In the genomic region with DNA sequence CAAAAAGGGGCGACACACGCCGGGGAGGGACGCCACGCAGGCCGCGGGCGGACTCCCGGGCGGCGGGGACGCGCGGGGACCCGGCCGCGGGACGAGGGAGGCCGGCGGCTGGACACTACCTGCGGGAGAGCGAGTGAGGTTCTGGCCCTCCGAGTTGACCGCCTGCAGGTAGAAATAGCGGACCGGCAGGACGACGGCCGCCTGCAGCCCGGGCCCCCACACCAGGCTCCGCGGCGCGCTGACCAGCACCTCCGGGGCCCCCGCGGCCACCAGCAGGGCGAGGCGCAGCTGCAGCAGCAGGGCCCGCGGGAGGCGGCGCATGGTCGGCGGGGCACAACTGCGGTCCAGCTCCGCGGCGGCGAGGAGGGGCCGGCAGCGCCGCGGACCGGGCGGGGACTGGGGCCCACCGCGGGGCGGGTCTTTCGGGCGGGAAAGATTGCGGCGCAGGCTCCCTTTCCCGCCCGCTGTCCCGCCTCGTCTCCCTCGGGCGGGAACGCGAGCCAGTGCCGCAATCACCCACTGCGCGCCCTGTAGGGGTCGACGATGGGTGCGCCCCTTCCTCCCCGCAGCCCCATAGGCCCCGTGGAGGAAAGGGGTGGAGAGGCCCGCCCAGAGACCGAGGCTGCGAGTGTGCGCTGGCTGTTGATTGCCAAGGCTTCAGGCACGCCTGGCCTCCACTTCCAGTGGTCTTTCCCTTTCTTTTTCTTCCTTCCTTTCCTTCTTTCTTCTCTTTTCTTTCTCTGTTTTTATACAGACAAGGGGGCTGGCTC, we compare ENCODE assay signal across 8 cellular contexts. TPM values are rescaled to one million over a fixed set of nuclear protein-coding genes. Genes with fewer than 3 reads are reported as not detected.
DNase-seq lines count a peak whose midpoint lies in the region; ATAC-seq and TF ChIP-seq lines count a peak whose summit lies in the region.

A gene with protein sequence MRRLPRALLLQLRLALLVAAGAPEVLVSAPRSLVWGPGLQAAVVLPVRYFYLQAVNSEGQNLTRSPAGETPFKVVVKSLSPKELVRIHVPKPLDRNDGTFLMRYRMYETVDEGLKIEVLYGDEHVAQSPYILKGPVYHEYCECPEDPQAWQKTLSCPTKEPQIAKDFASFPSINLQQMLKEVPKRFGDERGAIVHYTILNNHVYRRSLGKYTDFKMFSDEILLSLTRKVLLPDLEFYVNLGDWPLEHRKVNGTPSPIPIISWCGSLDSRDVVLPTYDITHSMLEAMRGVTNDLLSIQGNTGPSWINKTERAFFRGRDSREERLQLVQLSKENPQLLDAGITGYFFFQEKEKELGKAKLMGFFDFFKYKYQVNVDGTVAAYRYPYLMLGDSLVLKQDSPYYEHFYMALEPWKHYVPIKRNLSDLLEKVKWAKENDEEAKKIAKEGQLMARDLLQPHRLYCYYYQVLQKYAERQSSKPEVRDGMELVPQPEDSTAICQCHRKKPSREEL (minus strand): TSS at position 339 of the 770 bp plus-strand sequence. CDS start 18 bp downstream, at position 321.

- TF ChIP-seq POLR2A in suprapubic skin (IDR thresholded peaks at IDR 0.05) = no peak

- ATAC-seq in GM19468 (IDR thresholded peaks at IDR 0.05; ENCODE audit: extremely low read depth, unreplicated experiment) (peak; percentile 40), RWPE2 (ENCODE audit: low read depth) (peak; percentile 37)

- H3K27me3 ChIP-seq in Caco-2 (replicated peaks; ENCODE audit: control insufficient read depth, insufficient read depth, low read length) = no peaks in the 10 kb centered on the region
- H3K27me3 ChIP-seq in RWPE2 (ENCODE audit: insufficient read depth, poor library complexity, severe bottlenecking) = no peaks in the 10 kb centered on the region
- H3K27me3 ChIP-seq in suprapubic skin = no peaks in the 10 kb centered on the region

- intact Hi-C loops in Caco-2 (cut with micrococcal nuclease; ENCODE audit: unreplicated experiment) = loop anchor here (2.0 to 5.0 kb wide), 3 partner anchors 74 to 181 kb away; no protein-coding TSS in a partner anchor

- H3K4me3 ChIP-seq in Caco-2 (ENCODE audit: low read depth, low read length) (peak within 1 kb of the TSS; percentile 74), RWPE2 (ENCODE audit: severe bottlenecking) (peak within 1 kb of the TSS; percentile 44), fibroblast of the aortic adventitia (ENCODE audit: low read depth, low read length) (peak within 1 kb of the TSS; percentile 68), suprapubic skin (peak within 1 kb of the TSS; percentile 66)

- H3K4me3 Mint-ChIP-seq in Caco-2 (ENCODE audit: unreplicated experiment) = peak within 1 kb of the TSS; percentile 92
- H3K4me3 Mint-ChIP-seq in nephron = peak within 1 kb of the TSS; percentile 91 to 97 (median 92)

- no peaks in the 10 kb centered on the region for H3K36me3 ChIP-seq in Caco-2 (ENCODE audit: control insufficient read depth, insufficient read depth, low read length)
- no peaks in the 10 kb centered on the region for H3K36me3 ChIP-seq in RWPE2 (ENCODE audit: low read depth)
- H3K36me3 ChIP-seq in suprapubic skin = no peaks in the 10 kb centered on the region

- H3K27ac Mint-ChIP-seq in Caco-2 (ENCODE audit: unreplicated experiment) = peak within 1 kb of the TSS; percentile 98
- peak within 1 kb of the TSS; percentile 98 to 99 (median 99) for H3K27ac Mint-ChIP-seq in nephron

- DNase-seq in Caco-2 = peak; percentile 87 to 93
- peak; percentile 47 for DNase-seq in HT-29 (ENCODE audit: low spot score)
- DNase-seq in RWPE2 (ENCODE audit: low spot score) = no peak
- DNase-seq in activated effector memory CD4-positive, alpha-beta T cell treated with anti-CD3 and anti-CD28 coated beads, Interleukin-2, amount 50 U/mL, for 16 hours = peak; percentile 79
- DNase-seq in fibroblast of the aortic adventitia (ENCODE audit: low read depth) = peak; percentile 28
- DNase-seq in suprapubic skin (ENCODE audit: low spot score in 2 of 2) = peak; percentile 78 to 80

- peak within 1 kb of the TSS; percentile 74 for H3K27ac ChIP-seq in RWPE2 (ENCODE audit: poor library complexity, severe bottlenecking)
- H3K27ac ChIP-seq in suprapubic skin = peak within 1 kb of the TSS; percentile 95

- WGBS in suprapubic skin = 2% methylated on average over 32 of the region's 84 CpGs

- no peaks in the 10 kb centered on the region for H3K9me3 Mint-ChIP-seq in Caco-2 (ENCODE audit: unreplicated experiment)
- H3K9me3 Mint-ChIP-seq in nephron = no peaks in the 10 kb centered on the region

- H3K4me1 Mint-ChIP-seq in Caco-2 (ENCODE audit: low read depth, unreplicated experiment) (peaks cover 47% of the 10 kb centered on the region), nephron (peaks cover 28% of the 10 kb centered on the region)

- no TSS peak for BruUV-seq in Caco-2 (replicated peaks; lab: Mats Ljungman, UMichigan)

- H3K27me3 Mint-ChIP-seq in Caco-2 (ENCODE audit: insufficient read depth, unreplicated experiment) = no peaks in the 10 kb centered on the region
- H3K27me3 Mint-ChIP-seq in nephron (ENCODE audit: low read depth) = no peaks in the 10 kb centered on the region

- TF ChIP-seq EP300 in suprapubic skin (IDR thresholded peaks at IDR 0.05) = no peak

- H3K4me1 ChIP-seq in Caco-2 = peaks cover 37% of the 10 kb centered on the region
- H3K4me1 ChIP-seq in RWPE2 (ENCODE audit: insufficient read depth, poor library complexity, severe bottlenecking) = peaks cover 5% of the 10 kb centered on the region
- peaks cover 52% of the 10 kb centered on the region for H3K4me1 ChIP-seq in suprapubic skin

- H3K36me3 Mint-ChIP-seq in Caco-2 (ENCODE audit: insufficient read depth, unreplicated experiment) (peaks cover 34% of the 10 kb centered on the region), nephron (ENCODE audit: low read depth) (no peaks in the 10 kb centered on the region)

- CTCF ChIA-PET in Caco-2 (lab: Charles Lee) = no interaction called here

- TF ChIP-seq CTCF in Caco-2 (IDR thresholded peaks at IDR 0.05; ENCODE audit: insufficient read depth in 1 of 2, low read depth in 1 of 2, low read length in 1 of 2, severe bottlenecking in 1 of 2, unreplicated experiment in 1 of 2) = peak in 1 of 2 experiments; percentile 18
- no peak for TF ChIP-seq CTCF in RWPE2 (IDR thresholded peaks at IDR 0.05; ENCODE audit: poor library complexity, severe bottlenecking)
- TF ChIP-seq CTCF in fibroblast of the aortic adventitia (IDR thresholded peaks at IDR 0.05; ENCODE audit: insufficient read depth, low read length) = no peak
- no peak for TF ChIP-seq CTCF in nephron (IDR thresholded peaks at IDR 0.05; ENCODE audit: unreplicated experiment in 3 of 3)
- TF ChIP-seq CTCF in suprapubic skin (IDR thresholded peaks at IDR 0.05) = no peak

- H3K9me3 ChIP-seq in Caco-2 = no peaks in the 10 kb centered on the region
- H3K9me3 ChIP-seq in RWPE2 (ENCODE audit: severe bottlenecking) = no peaks in the 10 kb centered on the region
- no peaks in the 10 kb centered on the region for H3K9me3 ChIP-seq in suprapubic skin

- POLR2A ChIA-PET in Caco-2 (lab: Charles Lee) = interaction anchor here (0.6 to 0.7 kb wide), 2 partner anchors 61 to 90 kb away, joined by 3 to 5 read pairs; no protein-coding TSS in a partner anchor

RNA-seq across cellular contexts. Expression of the gene that starts here (rescaled TPM):
- total RNA-seq in Caco-2 (2022) (87.2 and 87.5 TPM in 2 replicates), fibroblast of the aortic adventitia (ENCODE audit: low replicate concordance) (20.3 and 68.1 TPM in 2 replicates), suprapubic skin (10 to 100 TPM in 3 of 4 donors, 1 to 10 TPM in 1; 7.5 to 18.8 (median 14.4) TPM)
- total RNA-seq in HT-29 (2014; rRNA removed; shearing (Covaris generic)) = 6.8 and 7.8 TPM in 2 replicates
